In the genomic region with DNA sequence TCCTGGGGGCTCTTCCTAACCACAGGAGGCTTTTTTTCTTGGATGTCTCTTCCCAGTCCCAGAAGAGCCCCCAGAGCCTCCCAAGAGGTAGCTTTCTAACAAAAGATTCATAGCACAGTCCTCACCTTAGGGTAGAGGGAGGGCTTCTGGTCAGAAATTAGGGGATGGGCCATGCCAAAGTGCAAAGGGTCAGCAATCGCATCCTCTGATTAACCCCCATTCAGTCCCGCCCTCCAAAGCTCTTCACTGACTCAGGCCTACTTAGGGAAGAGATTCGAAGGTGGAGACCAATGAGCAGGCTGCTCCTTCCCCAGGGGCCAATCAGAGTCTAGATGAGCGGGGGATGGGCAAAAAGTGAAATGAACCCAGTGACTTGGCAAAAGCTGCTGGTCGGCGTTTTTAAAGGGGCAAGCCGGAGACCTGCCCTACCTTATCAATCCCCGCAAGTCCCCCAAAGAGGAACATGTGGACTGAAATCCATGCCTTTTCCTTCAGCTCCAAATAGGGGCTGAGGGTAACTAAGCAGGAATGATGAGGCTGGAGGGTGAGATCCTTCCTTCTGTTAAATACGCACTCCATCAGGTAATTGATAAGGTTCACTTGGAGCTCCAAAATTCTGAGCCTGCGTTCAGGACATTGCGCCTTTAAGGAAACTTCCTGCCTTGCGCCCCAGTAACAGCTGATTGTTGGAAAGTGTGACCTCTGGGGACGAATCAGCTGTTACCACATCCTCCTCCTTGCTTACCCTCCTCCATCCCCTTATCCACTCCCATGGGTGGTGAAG, we compare ENCODE assay signal across 1 cellular context.
TF ChIP-seq lines count a peak whose summit lies in the region.

No MANE protein-coding gene starts in this region.

TF ChIP-seq in HepG2, 621 proteins besides CTCF, POLR2A, EP300 and RAD21 (continued from another document and continues in another):
- TF ChIP-seq ZNF614 (CRISPR knock-in tag; IDR thresholded peaks at IDR 0.05; ENCODE audit: borderline replicate concordance) = peak; percentile 18; the same call in 1 of the 2 replicates
- peak; percentile 53; the same call in 1 of the 2 replicates for TF ChIP-seq GFI1 (CRISPR knock-in tag; IDR thresholded peaks at IDR 0.05; ENCODE audit: borderline replicate concordance)
- TF ChIP-seq, protein P1, sequence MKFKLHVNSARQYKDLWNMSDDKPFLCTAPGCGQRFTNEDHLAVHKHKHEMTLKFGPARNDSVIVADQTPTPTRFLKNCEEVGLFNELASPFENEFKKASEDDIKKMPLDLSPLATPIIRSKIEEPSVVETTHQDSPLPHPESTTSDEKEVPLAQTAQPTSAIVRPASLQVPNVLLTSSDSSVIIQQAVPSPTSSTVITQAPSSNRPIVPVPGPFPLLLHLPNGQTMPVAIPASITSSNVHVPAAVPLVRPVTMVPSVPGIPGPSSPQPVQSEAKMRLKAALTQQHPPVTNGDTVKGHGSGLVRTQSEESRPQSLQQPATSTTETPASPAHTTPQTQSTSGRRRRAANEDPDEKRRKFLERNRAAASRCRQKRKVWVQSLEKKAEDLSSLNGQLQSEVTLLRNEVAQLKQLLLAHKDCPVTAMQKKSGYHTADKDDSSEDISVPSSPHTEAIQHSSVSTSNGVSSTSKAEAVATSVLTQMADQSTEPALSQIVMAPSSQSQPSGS (CRISPR knock-in tag; IDR thresholded peaks at IDR 0.05) = peak; percentile 56; the same call in 1 of the 2 replicates
- TF ChIP-seq ZNF792 (CRISPR knock-in tag; IDR thresholded peaks at IDR 0.05) = no peak
- peak; percentile 46 for TF ChIP-seq U2AF1 (optimal IDR thresholded peaks at IDR 0.05; ENCODE audit: low read depth, low read length)
- TF ChIP-seq CEBPB (IDR thresholded peaks at IDR 0.05; ENCODE audit: borderline replicate concordance, low read depth, low read length) = 0 out of 2 replicates have a peak, but pooled peaks have one; percentile 5
- no peak for TF ChIP-seq ATF7 (IDR thresholded peaks at IDR 0.05)
- no peak for TF ChIP-seq ATF7 (CRISPR knock-in tag; IDR thresholded peaks at IDR 0.05)
- TF ChIP-seq NR2F2 (IDR thresholded peaks at IDR 0.05; ENCODE audit: borderline replicate concordance, low read depth) = 0 out of 2 replicates have a peak, but pooled peaks have one; percentile 33
- TF ChIP-seq, protein P2, sequence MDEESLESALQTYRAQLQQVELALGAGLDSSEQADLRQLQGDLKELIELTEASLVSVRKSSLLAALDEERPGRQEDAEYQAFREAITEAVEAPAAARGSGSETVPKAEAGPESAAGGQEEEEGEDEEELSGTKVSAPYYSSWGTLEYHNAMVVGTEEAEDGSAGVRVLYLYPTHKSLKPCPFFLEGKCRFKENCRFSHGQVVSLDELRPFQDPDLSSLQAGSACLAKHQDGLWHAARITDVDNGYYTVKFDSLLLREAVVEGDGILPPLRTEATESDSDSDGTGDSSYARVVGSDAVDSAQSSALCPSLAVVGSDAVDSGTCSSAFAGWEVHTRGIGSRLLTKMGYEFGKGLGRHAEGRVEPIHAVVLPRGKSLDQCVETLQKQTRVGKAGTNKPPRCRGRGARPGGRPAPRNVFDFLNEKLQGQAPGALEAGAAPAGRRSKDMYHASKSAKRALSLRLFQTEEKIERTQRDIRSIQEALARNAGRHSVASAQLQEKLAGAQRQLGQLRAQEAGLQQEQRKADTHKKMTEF (CRISPR knock-in tag; IDR thresholded peaks at IDR 0.05) = 0 out of 2 replicates have a peak, but pooled peaks have one; percentile 5
- TF ChIP-seq CREM (IDR thresholded peaks at IDR 0.05) = 0 out of 2 replicates have a peak, but pooled peaks have one; percentile 10
- no peak for TF ChIP-seq CREM (CRISPR knock-in tag; IDR thresholded peaks at IDR 0.05)
- no peak for TF ChIP-seq PPARG (CRISPR knock-in tag; conservative IDR thresholded peaks at IDR 0.05)
- TF ChIP-seq, protein P3, sequence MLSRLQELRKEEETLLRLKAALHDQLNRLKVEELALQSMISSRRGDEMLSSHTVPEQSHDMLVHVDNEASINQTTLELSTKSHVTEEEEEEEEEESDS (CRISPR knock-in tag; IDR thresholded peaks at IDR 0.05; ENCODE audit: borderline replicate concordance) = no peak
- TF ChIP-seq ZNF205 (CRISPR knock-in tag; IDR thresholded peaks at IDR 0.05) = 0 out of 2 replicates have a peak, but pooled peaks have one; percentile 18
- TF ChIP-seq, protein P4, sequence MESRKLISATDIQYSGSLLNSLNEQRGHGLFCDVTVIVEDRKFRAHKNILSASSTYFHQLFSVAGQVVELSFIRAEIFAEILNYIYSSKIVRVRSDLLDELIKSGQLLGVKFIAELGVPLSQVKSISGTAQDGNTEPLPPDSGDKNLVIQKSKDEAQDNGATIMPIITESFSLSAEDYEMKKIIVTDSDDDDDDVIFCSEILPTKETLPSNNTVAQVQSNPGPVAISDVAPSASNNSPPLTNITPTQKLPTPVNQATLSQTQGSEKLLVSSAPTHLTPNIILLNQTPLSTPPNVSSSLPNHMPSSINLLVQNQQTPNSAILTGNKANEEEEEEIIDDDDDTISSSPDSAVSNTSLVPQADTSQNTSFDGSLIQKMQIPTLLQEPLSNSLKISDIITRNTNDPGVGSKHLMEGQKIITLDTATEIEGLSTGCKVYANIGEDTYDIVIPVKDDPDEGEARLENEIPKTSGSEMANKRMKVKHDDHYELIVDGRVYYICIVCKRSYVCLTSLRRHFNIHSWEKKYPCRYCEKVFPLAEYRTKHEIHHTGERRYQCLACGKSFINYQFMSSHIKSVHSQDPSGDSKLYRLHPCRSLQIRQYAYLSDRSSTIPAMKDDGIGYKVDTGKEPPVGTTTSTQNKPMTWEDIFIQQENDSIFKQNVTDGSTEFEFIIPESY (CRISPR knock-in tag; IDR thresholded peaks at IDR 0.05) = no peak
- TF ChIP-seq, protein P5, sequence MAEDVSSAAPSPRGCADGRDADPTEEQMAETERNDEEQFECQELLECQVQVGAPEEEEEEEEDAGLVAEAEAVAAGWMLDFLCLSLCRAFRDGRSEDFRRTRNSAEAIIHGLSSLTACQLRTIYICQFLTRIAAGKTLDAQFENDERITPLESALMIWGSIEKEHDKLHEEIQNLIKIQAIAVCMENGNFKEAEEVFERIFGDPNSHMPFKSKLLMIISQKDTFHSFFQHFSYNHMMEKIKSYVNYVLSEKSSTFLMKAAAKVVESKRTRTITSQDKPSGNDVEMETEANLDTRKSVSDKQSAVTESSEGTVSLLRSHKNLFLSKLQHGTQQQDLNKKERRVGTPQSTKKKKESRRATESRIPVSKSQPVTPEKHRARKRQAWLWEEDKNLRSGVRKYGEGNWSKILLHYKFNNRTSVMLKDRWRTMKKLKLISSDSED (CRISPR knock-in tag; IDR thresholded peaks at IDR 0.05) = no peak
- peak; percentile 43; the same call in 1 of the 2 replicates for TF ChIP-seq SRY (CRISPR knock-in tag; IDR thresholded peaks at IDR 0.05)
- no peak for TF ChIP-seq ZSCAN20 (CRISPR knock-in tag; IDR thresholded peaks at IDR 0.05; ENCODE audit: borderline replicate concordance)
- TF ChIP-seq SP4 (CRISPR knock-in tag; IDR thresholded peaks at IDR 0.05) = peak; percentile 43; the same call in 1 of the 2 replicates
- no peak for TF ChIP-seq PHB2 (IDR thresholded peaks at IDR 0.05; ENCODE audit: partially characterized antibody)
- no peak for TF ChIP-seq ARHGAP35 (CRISPR knock-in tag; IDR thresholded peaks at IDR 0.05; ENCODE audit: borderline replicate concordance)
- TF ChIP-seq FOSL2 (CRISPR knock-in tag; IDR thresholded peaks at IDR 0.05) = peak; percentile 64
- TF ChIP-seq POLR2AphosphoS2 (IDR thresholded peaks at IDR 0.05; ENCODE audit: low read depth, low read length) = 0 out of 2 replicates have a peak, but pooled peaks have one; percentile 56
- TF ChIP-seq PHF21A (CRISPR knock-in tag; IDR thresholded peaks at IDR 0.05) = peak; percentile 93
- TF ChIP-seq PRMT3 (CRISPR knock-in tag; IDR thresholded peaks at IDR 0.05; ENCODE audit: borderline replicate concordance, low read depth) = no peak
- no peak for TF ChIP-seq SSRP1 (CRISPR knock-in tag; IDR thresholded peaks at IDR 0.05)
- TF ChIP-seq RBFOX2 (IDR thresholded peaks at IDR 0.05; ENCODE audit: low read depth, low read length) = peak; percentile 49; the same call in 1 of the 2 replicates
- TF ChIP-seq ZNF839 (CRISPR knock-in tag; IDR thresholded peaks at IDR 0.05; ENCODE audit: borderline replicate concordance) = no peak
- peak; percentile 59; the same call in 1 of the 2 replicates for TF ChIP-seq GATAD1 (CRISPR knock-in tag; IDR thresholded peaks at IDR 0.05)
- peak; percentile 58; the same call in 1 of the 2 replicates for TF ChIP-seq ZNF891 (CRISPR knock-in tag; IDR thresholded peaks at IDR 0.05)
- TF ChIP-seq ZNF605 (CRISPR knock-in tag; IDR thresholded peaks at IDR 0.05) = peak; percentile 76
- peak; percentile 81; the same call in 1 of the 2 replicates for TF ChIP-seq SIN3A (IDR thresholded peaks at IDR 0.05; ENCODE audit: borderline replicate concordance, low read depth, low read length)
- TF ChIP-seq, protein P6, sequence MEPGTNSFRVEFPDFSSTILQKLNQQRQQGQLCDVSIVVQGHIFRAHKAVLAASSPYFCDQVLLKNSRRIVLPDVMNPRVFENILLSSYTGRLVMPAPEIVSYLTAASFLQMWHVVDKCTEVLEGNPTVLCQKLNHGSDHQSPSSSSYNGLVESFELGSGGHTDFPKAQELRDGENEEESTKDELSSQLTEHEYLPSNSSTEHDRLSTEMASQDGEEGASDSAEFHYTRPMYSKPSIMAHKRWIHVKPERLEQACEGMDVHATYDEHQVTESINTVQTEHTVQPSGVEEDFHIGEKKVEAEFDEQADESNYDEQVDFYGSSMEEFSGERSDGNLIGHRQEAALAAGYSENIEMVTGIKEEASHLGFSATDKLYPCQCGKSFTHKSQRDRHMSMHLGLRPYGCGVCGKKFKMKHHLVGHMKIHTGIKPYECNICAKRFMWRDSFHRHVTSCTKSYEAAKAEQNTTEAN (CRISPR knock-in tag; conservative IDR thresholded peaks at IDR 0.05) = no peak
- TF ChIP-seq FOXC1 (CRISPR knock-in tag; IDR thresholded peaks at IDR 0.05; ENCODE audit: borderline replicate concordance) = no peak; the same call in 1 of the 2 replicates
- no peak for TF ChIP-seq NONO (IDR thresholded peaks at IDR 0.05)
- TF ChIP-seq NONO (CRISPR knock-in tag; conservative IDR thresholded peaks at IDR 0.05) = no peak
- 0 out of 2 replicates have a peak, but pooled peaks have one; percentile 2 for TF ChIP-seq KDM2A (CRISPR knock-in tag; IDR thresholded peaks at IDR 0.05; ENCODE audit: borderline replicate concordance, low read depth)
- TF ChIP-seq, protein P7, sequence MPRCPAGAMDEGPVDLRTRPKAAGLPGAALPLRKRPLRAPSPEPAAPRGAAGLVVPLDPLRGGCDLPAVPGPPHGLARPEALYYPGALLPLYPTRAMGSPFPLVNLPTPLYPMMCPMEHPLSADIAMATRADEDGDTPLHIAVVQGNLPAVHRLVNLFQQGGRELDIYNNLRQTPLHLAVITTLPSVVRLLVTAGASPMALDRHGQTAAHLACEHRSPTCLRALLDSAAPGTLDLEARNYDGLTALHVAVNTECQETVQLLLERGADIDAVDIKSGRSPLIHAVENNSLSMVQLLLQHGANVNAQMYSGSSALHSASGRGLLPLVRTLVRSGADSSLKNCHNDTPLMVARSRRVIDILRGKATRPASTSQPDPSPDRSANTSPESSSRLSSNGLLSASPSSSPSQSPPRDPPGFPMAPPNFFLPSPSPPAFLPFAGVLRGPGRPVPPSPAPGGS (CRISPR knock-in tag; IDR thresholded peaks at IDR 0.05) = no peak
- TF ChIP-seq NFE2L1 (CRISPR knock-in tag; IDR thresholded peaks at IDR 0.05; ENCODE audit: borderline replicate concordance) = peak; percentile 96
- TF ChIP-seq POLR2G (IDR thresholded peaks at IDR 0.05; ENCODE audit: low read depth, low read length) = peak; percentile 84
- TF ChIP-seq ZNF790 (CRISPR knock-in tag; IDR thresholded peaks at IDR 0.05; ENCODE audit: borderline replicate concordance) = no peak; the same call in 1 of the 2 replicates
- TF ChIP-seq, protein P8, sequence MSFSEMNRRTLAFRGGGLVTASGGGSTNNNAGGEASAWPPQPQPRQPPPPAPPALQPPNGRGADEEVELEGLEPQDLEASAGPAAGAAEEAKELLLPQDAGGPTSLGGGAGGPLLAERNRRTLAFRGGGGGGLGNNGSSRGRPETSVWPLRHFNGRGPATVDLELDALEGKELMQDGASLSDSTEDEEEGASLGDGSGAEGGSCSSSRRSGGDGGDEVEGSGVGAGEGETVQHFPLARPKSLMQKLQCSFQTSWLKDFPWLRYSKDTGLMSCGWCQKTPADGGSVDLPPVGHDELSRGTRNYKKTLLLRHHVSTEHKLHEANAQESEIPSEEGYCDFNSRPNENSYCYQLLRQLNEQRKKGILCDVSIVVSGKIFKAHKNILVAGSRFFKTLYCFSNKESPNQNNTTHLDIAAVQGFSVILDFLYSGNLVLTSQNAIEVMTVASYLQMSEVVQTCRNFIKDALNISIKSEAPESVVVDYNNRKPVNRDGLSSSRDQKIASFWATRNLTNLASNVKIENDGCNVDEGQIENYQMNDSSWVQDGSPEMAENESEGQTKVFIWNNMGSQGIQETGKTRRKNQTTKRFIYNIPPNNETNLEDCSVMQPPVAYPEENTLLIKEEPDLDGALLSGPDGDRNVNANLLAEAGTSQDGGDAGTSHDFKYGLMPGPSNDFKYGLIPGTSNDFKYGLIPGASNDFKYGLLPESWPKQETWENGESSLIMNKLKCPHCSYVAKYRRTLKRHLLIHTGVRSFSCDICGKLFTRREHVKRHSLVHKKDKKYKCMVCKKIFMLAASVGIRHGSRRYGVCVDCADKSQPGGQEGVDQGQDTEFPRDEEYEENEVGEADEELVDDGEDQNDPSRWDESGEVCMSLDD (CRISPR knock-in tag; IDR thresholded peaks at IDR 0.05; ENCODE audit: borderline replicate concordance) = no peak
- TF ChIP-seq PHF20 (CRISPR knock-in tag; IDR thresholded peaks at IDR 0.05) = no peak; the same call in 1 of the 2 replicates
- 0 out of 2 replicates have a peak, but pooled peaks have one; percentile 37 for TF ChIP-seq JUN (CRISPR knock-in tag; IDR thresholded peaks at IDR 0.05)
- no peak for TF ChIP-seq PCBP2 (optimal IDR thresholded peaks at IDR 0.05; ENCODE audit: low read depth, low read length, poor library complexity, severe bottlenecking)
- TF ChIP-seq, protein P9, sequence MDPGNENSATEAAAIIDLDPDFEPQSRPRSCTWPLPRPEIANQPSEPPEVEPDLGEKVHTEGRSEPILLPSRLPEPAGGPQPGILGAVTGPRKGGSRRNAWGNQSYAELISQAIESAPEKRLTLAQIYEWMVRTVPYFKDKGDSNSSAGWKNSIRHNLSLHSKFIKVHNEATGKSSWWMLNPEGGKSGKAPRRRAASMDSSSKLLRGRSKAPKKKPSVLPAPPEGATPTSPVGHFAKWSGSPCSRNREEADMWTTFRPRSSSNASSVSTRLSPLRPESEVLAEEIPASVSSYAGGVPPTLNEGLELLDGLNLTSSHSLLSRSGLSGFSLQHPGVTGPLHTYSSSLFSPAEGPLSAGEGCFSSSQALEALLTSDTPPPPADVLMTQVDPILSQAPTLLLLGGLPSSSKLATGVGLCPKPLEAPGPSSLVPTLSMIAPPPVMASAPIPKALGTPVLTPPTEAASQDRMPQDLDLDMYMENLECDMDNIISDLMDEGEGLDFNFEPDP (CRISPR knock-in tag; conservative IDR thresholded peaks at IDR 0.05) = no peak
- TF ChIP-seq DMAP1 (CRISPR knock-in tag; IDR thresholded peaks at IDR 0.05) = peak; percentile 51
- TF ChIP-seq ZNF674 (CRISPR knock-in tag; IDR thresholded peaks at IDR 0.05; ENCODE audit: low read depth) = no peak
- no peak for TF ChIP-seq ZMYM2 (CRISPR knock-in tag; IDR thresholded peaks at IDR 0.05)
- no peak for TF ChIP-seq HDAC6 (IDR thresholded peaks at IDR 0.05; ENCODE audit: low read depth, low read length)
- peak; percentile 78 for TF ChIP-seq RARA (CRISPR knock-in tag; IDR thresholded peaks at IDR 0.05)
- TF ChIP-seq TCF7 (IDR thresholded peaks at IDR 0.05; ENCODE audit: low read depth) = 0 out of 2 replicates have a peak, but pooled peaks have one; percentile 34
